9 cellular contexts compared by ENCODE assay signal in the genomic region with DNA sequence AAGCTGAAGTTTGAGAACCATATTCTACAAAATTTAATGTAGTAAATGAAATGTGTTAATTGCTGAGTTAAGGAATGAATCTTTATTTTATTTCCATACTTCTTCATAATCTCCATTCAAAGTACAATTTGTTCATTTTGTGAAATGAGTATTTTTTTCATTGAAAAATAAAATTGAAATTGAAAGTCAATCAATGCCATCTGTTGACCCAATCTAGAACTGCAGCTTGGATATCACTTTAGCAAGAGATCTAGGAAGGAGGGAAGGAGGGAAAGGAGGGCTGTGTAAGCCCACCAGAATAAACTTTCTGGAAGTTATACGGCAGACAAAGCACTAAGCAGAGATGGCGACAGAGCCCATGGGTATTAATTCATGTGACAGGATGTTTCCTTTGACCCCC.
DNase-seq lines count a peak whose midpoint lies in the region; ATAC-seq, FAIRE-seq and TF ChIP-seq lines count a peak whose summit lies in the region.
"Had no signal": no experiment of that assay in that cellular context is flagged by ENCODE, and none has a peak within 500 bp of the region (broad histone marks: within the 10 kb centered on the region; RNA-seq: fewer than 3 reads in every experiment).

No MANE protein-coding gene starts in this region.

- no peak for TF ChIP-seq POLR2A in adrenal gland (IDR thresholded peaks at IDR 0.05)

- H3K4me1 Mint-ChIP-seq in stimulated activated naive CD8-positive, alpha-beta T cell treated with anti-CD3 and anti-CD28 coated beads, Interleukin-15, amount 100 ng/mL, for 72 hours, result peaks cover 5% of the 10 kb centered on the region
- H3K4me1 Mint-ChIP-seq: WTC11 had no signal

- no peak for ATAC-seq in stimulated activated naive CD8-positive, alpha-beta T cell treated with anti-CD3 and anti-CD28 coated beads, Interleukin-15, amount 100 ng/mL, for 72 hours
- ATAC-seq in GM21529 (IDR thresholded peaks at IDR 0.05; ENCODE audit: unreplicated experiment), result no peak
- ATAC-seq: WTC11 had no signal

- H3K4me3 ChIP-seq in AG04450 (ENCODE audit: low read depth, low read length) (no peak overlapping the region), adrenal gland (no peak overlapping the region), kidney (ENCODE audit: low read length in 2 of 2) (no peak overlapping the region)

- DNase-seq in AG04450 (ENCODE audit: low read depth, low spot score), result no peak
- DNase-seq in adrenal gland, result no peak
- DNase-seq in kidney, result no peak
- DNase-seq in D341Med (ENCODE audit: low spot score), result no peak
- no peak for DNase-seq in stimulated activated naive CD8-positive, alpha-beta T cell treated with anti-CD3 and anti-CD28 coated beads, Interleukin-15, amount 100 ng/mL, for 72 hours
- DNase-seq in HK-2 (ENCODE audit: unreplicated experiment), result no peak

- FAIRE-seq in kidney (lab: Jason Lieb, UNC), result peak; percentile 97

- no peaks in the 10 kb centered on the region for H3K36me3 ChIP-seq in adrenal gland (replicated peaks in 1 of 2)
- H3K36me3 ChIP-seq in kidney (ENCODE audit: control insufficient read depth in 1 of 2, insufficient read depth in 2 of 2, low read length in 2 of 2), result no peaks in the 10 kb centered on the region

- no peak overlapping the region for H3K27ac ChIP-seq in AG04450 (ENCODE audit: low read depth, low read length)
- H3K27ac ChIP-seq in adrenal gland, result no peak overlapping the region
- no peak overlapping the region for H3K27ac ChIP-seq in kidney (ENCODE audit: low read depth in 2 of 2, low read length in 2 of 2)

- H3K4me1 ChIP-seq in adrenal gland (replicated peaks in 1 of 2), result no peaks in the 10 kb centered on the region
- H3K4me1 ChIP-seq in kidney (ENCODE audit: control insufficient read depth in 1 of 2, insufficient read depth in 1 of 2, low read depth in 1 of 2, low read length in 2 of 2), result no peaks in the 10 kb centered on the region

- H3K27ac Mint-ChIP-seq in stimulated activated naive CD8-positive, alpha-beta T cell treated with anti-CD3 and anti-CD28 coated beads, Interleukin-15, amount 100 ng/mL, for 72 hours, result no peak overlapping the region
- H3K27ac Mint-ChIP-seq: WTC11 had no signal

- H3K4me3 Mint-ChIP-seq in stimulated activated naive CD8-positive, alpha-beta T cell treated with anti-CD3 and anti-CD28 coated beads, Interleukin-15, amount 100 ng/mL, for 72 hours, result no peak overlapping the region
- H3K4me3 Mint-ChIP-seq: WTC11 had no signal

- WGBS in adrenal gland, 4 donors, result 4 to 29% (median 14%) methylated on average over 2 of the region's 2 CpGs

- no peaks in the 10 kb centered on the region for H3K9me3 Mint-ChIP-seq in stimulated activated naive CD8-positive, alpha-beta T cell treated with anti-CD3 and anti-CD28 coated beads, Interleukin-15, amount 100 ng/mL, for 72 hours
- H3K9me3 Mint-ChIP-seq: WTC11 had no signal

- POLR2A ChIA-PET in AG04450 (lab: Yijun Ruan, JAX), result no interaction called here

- intact Hi-C loops in adrenal gland (cut with DNase I) (loop anchor here in 1 of 2 donors (5.0 to 10.0 kb wide), 2 partner anchors 211 to 389 kb away; no protein-coding TSS in a partner anchor), kidney (cut with DNase I) (no loop called here)

- H3K9me3 ChIP-seq in AG04450 (ENCODE audit: control insufficient read depth, insufficient read depth, low read length) (no peaks in the 10 kb centered on the region), adrenal gland (replicated peaks in 1 of 3) (no peaks in the 10 kb centered on the region), kidney (ENCODE audit: control insufficient read depth in 1 of 2, low read length in 2 of 2) (no peaks in the 10 kb centered on the region)

- H3K9ac ChIP-seq in kidney (ENCODE audit: low read length in 2 of 2), result no peak overlapping the region

- H3K27me3 ChIP-seq in AG04450 (ENCODE audit: control insufficient read depth, insufficient read depth, low read length), result no peaks in the 10 kb centered on the region
- H3K27me3 ChIP-seq in adrenal gland, result peaks cover 6% of the 10 kb centered on the region

- TF ChIP-seq CTCF in AG04450 (IDR thresholded peaks at IDR 0.05; ENCODE audit: low read depth, low read length) (peak; percentile 46), GM12872 (IDR thresholded peaks at IDR 0.05; ENCODE audit: insufficient read depth, low read depth, low read length) (peak; percentile 36; the same call in 1 of the 3 replicates), adrenal gland (IDR thresholded peaks at IDR 0.05) (peak; percentile 18 to 53 (median 38)), kidney (IDR thresholded peaks at IDR 0.05; ENCODE audit: borderline replicate concordance, extremely low read depth, insufficient read depth) (peak; percentile 30)

- H3K27me3 Mint-ChIP-seq in stimulated activated naive CD8-positive, alpha-beta T cell treated with anti-CD3 and anti-CD28 coated beads, Interleukin-15, amount 100 ng/mL, for 72 hours, result no peaks in the 10 kb centered on the region

- CTCF ChIA-PET in AG04450 (lab: Charles Lee), result interaction anchor here (1.0 kb wide), 1 partner anchor 208 kb away, joined by 4 read pairs; no protein-coding TSS in a partner anchor
